Comparison of ENCODE assay signal across 21 cellular contexts in genomic region chr22:40703731-40704130, GRCh38. TPM values are rescaled to one million over a fixed set of nuclear protein-coding genes. Genes with fewer than 3 reads are reported as not detected.
DNase-seq lines count a peak whose midpoint lies in the region; ATAC-seq, FAIRE-seq and TF ChIP-seq lines count a peak whose summit lies in the region.
"Had no signal": no experiment of that assay in that cellular context is flagged by ENCODE, and none has a peak within 500 bp of the region (broad histone marks: within the 10 kb centered on the region; RNA-seq: fewer than 3 reads in every experiment).

No MANE protein-coding gene starts in this region.

- intact Hi-C loops in A673 (cut with micrococcal nuclease; ENCODE audit: unreplicated experiment), result no loop called here
- intact Hi-C loops in sciatic nerve (cut with DNase I), result no loop called here
- intact Hi-C loops in esophagus muscularis mucosa (cut with DNase I), result no loop called here

- H3K9me3 ChIP-seq in A673 (ENCODE audit: low read depth, low read length, poor library complexity, severe bottlenecking) (no peaks in the 10 kb centered on the region), HEK293 (ENCODE audit: control insufficient read depth, insufficient read depth, low read depth, low read length) (no peaks in the 10 kb centered on the region), astrocyte (ENCODE audit: insufficient read depth, low read depth, low read length) (no peaks in the 10 kb centered on the region), esophagus muscularis mucosa (no peaks in the 10 kb centered on the region)

- FAIRE-seq in astrocyte (lab: Jason Lieb, UNC), result no peak
- FAIRE-seq: A204.1 had no signal

- H4K20me1 ChIP-seq in astrocyte (ENCODE audit: insufficient read depth, low read length), result no peaks in the 10 kb centered on the region
- H4K20me1 ChIP-seq: BLaER1 had no signal

- H3K27me3 Mint-ChIP-seq in astrocyte (ENCODE audit: low read depth, unreplicated experiment), result peaks cover 8% of the 10 kb centered on the region
- H3K27me3 Mint-ChIP-seq: CD4-positive, alpha-beta memory T cell had no signal

- H3K9ac ChIP-seq in astrocyte (ENCODE audit: low read length), result no peak overlapping the region
- H3K9ac ChIP-seq: BLaER1 had no signal

- H3K4me2 ChIP-seq in astrocyte (ENCODE audit: low read length), result no peak overlapping the region
- H3K4me2 ChIP-seq: BLaER1 had no signal

- CTCF ChIA-PET in A673 (lab: Charles Lee) (interaction anchor here (1.0 kb wide), 1 partner anchor 52 kb away, joined by 3 read pairs; no protein-coding TSS in a partner anchor), HEK293 (lab: Yijun Ruan, JAX) (interaction anchor here (0.6 to 0.7 kb wide), 2 partner anchors 9 to 39 kb away, joined by 3 read pairs; no protein-coding TSS in a partner anchor)

- H3K27ac ChIP-seq in A673 (ENCODE audit: low read depth, low read length, poor library complexity, severe bottlenecking) (peak overlapping the region; percentile 39), HEK293 (ENCODE audit: extremely low read depth, low read depth, low read length) (no peak overlapping the region), astrocyte (ENCODE audit: low read depth, low read length) (no peak overlapping the region), esophagus muscularis mucosa (replicated peaks in 1 of 4) (no peak overlapping the region)
- H3K27ac ChIP-seq: BLaER1 had no signal

- no peak for TF ChIP-seq EP300 in esophagus muscularis mucosa (IDR thresholded peaks at IDR 0.05)

- H3K36me3 ChIP-seq in A673 (ENCODE audit: insufficient read depth, low read length, poor library complexity, severe bottlenecking) (no peaks in the 10 kb centered on the region), HEK293 (ENCODE audit: control insufficient read depth in 2 of 2, insufficient read depth in 1 of 2, low read length in 2 of 2) (no peaks in the 10 kb centered on the region), astrocyte (ENCODE audit: insufficient read depth, low read length) (no peaks in the 10 kb centered on the region), esophagus muscularis mucosa (no peaks in the 10 kb centered on the region)
- H3K36me3 ChIP-seq: BLaER1 had no signal

- peaks cover 2% of the 10 kb centered on the region for H3K9me3 Mint-ChIP-seq in astrocyte (ENCODE audit: unreplicated experiment)

- ATAC-seq in sciatic nerve, result no peak
- no peak for ATAC-seq in HG02852 (IDR thresholded peaks at IDR 0.05; ENCODE audit: unreplicated experiment)

- H3K4me1 ChIP-seq in A673 (ENCODE audit: insufficient read depth, low read length, poor library complexity, severe bottlenecking), result peaks cover 9% of the 10 kb centered on the region
- H3K4me1 ChIP-seq in HEK293 (ENCODE audit: control insufficient read depth, insufficient read depth, low read length), result no peaks in the 10 kb centered on the region
- no peaks in the 10 kb centered on the region for H3K4me1 ChIP-seq in astrocyte (ENCODE audit: insufficient read depth, low read length)
- peaks cover 0 to 11% (median under 1%) of the 10 kb centered on the region in 4 donors for H3K4me1 ChIP-seq in esophagus muscularis mucosa

- H3K36me3 Mint-ChIP-seq in astrocyte (ENCODE audit: low read depth, unreplicated experiment), result peaks cover 2% of the 10 kb centered on the region
- H3K36me3 Mint-ChIP-seq: CD4-positive, alpha-beta memory T cell had no signal

- 89% methylated on average over 5 of the region's 5 CpGs for WGBS in esophagus muscularis mucosa

- POLR2A ChIA-PET in A673 (lab: Charles Lee; ENCODE audit: low non-redundant PET), result interaction anchor here (0.6 kb wide), 1 partner anchor 11 kb away, joined by 6 read pairs; no protein-coding TSS in a partner anchor
- POLR2A ChIA-PET in HEK293 (lab: Yijun Ruan, JAX), result interaction anchor here (1.2 kb wide), 1 partner anchor 10 kb away, joined by 5 read pairs; no protein-coding TSS in a partner anchor

- no peak overlapping the region for H2AFZ ChIP-seq in astrocyte (ENCODE audit: low read depth, low read length)

- no peak overlapping the region for H3K4me3 ChIP-seq in A673 (ENCODE audit: low read depth, low read length, poor library complexity, severe bottlenecking)
- no peak overlapping the region for H3K4me3 ChIP-seq in HEK293 (ENCODE audit: low read depth, low read length)
- no peak overlapping the region for H3K4me3 ChIP-seq in astrocyte (ENCODE audit: insufficient read depth, low read depth, low read length)
- no peak overlapping the region for H3K4me3 ChIP-seq in esophagus muscularis mucosa
- H3K4me3 ChIP-seq: BLaER1, K562 had no signal

- BruUV-seq in A673 (replicated peaks; lab: Mats Ljungman, UMichigan), result no TSS peak

- no peak for TF ChIP-seq POLR2A in esophagus muscularis mucosa (IDR thresholded peaks at IDR 0.05; ENCODE audit: low read depth)

- DNase-seq in A673 (ENCODE audit: low spot score) (peak; percentile 72), NCI-H446 treated with DMSO at 0.1 percent for 48 hours (lab: John Stamatoyannopoulos, UW) (peak; percentile 36), astrocyte (ENCODE audit: low read depth) (no peak), sciatic nerve (ENCODE audit: low spot score) (no peak), esophagus muscularis mucosa (ENCODE audit: extremely low spot score) (no peak)
- no peak for DNase-seq in stimulated activated CD4-positive, alpha-beta T cell treated with anti-CD3 and anti-CD28 coated beads, Interleukin-2, amount 100 ng/mL, for 24 hours
- DNase-seq: Calu3; CD4-positive, alpha-beta memory T cell; DMS79; H7; NCI-H1105; NCI-H187 treated with DMSO at 0.1 percent for 48 hours; NCI-H345; NCI-H748 treated with DMSO at 0.1 percent for 48 hours; SW 1271; T-helper 2 cell had no signal

- TF ChIP-seq CTCF in A673 (conservative IDR thresholded peaks at IDR 0.05; ENCODE audit: low read depth, low read length) (no peak), HEK293 (tag by site-specific recombination; IDR thresholded peaks at IDR 0.05) (no peak), astrocyte (IDR thresholded peaks at IDR 0.05; ENCODE audit: insufficient read depth, low read depth, low read length) (no peak), esophagus muscularis mucosa (IDR thresholded peaks at IDR 0.05) (no peak)

- H3K27me3 ChIP-seq in A673 (replicated peaks; ENCODE audit: insufficient read depth, low read depth, low read length, poor library complexity) (no peaks in the 10 kb centered on the region), astrocyte (ENCODE audit: insufficient read depth, low read length) (peaks cover 10% of the 10 kb centered on the region), esophagus muscularis mucosa (no peaks in the 10 kb centered on the region)
- H3K27me3 ChIP-seq: BLaER1 had no signal

- H3K79me2 ChIP-seq in astrocyte (ENCODE audit: insufficient read depth, low read length), result no peaks in the 10 kb centered on the region

- H3K27ac Mint-ChIP-seq in astrocyte (ENCODE audit: unreplicated experiment), result peak overlapping the region; percentile 6

- H3K4me3 Mint-ChIP-seq in astrocyte (ENCODE audit: unreplicated experiment), result no peak overlapping the region
- H3K4me3 Mint-ChIP-seq: CD4-positive, alpha-beta memory T cell had no signal

- no peaks in the 10 kb centered on the region for H3K4me1 Mint-ChIP-seq in astrocyte (ENCODE audit: low read depth, unreplicated experiment)

TF ChIP-seq in HEK293, 187 proteins besides CTCF, POLR2A, EP300 and RAD21:
- no peak for TF ChIP-seq ZNF202 (tag by site-specific recombination; IDR thresholded peaks at IDR 0.05; ENCODE audit: borderline replicate concordance)
- no peak for TF ChIP-seq HOXC10 (CRISPR knock-in tag; IDR thresholded peaks at IDR 0.05)
- 0 out of 2 replicates have a peak, but pooled peaks have one; percentile 18 for TF ChIP-seq ZIC2 (tag by site-specific recombination; IDR thresholded peaks at IDR 0.05)

RNA-seq across cellular contexts. Expression of gene MCHR1, which starts 24.4 kb away (rescaled TPM):
- not detected in 2 replicates for total RNA-seq in A673 (2021)
- 0.96 and 1.8 TPM in 2 replicates for total RNA-seq in astrocyte
- 0.76 TPM for total RNA-seq in sciatic nerve
- 1 to 10 TPM in 1 of 4 donors, under 1 TPM in 1, not detected in 2; 0.33 to 2.1 TPM for total RNA-seq in esophagus muscularis mucosa
- total RNA-seq: Calu3; CD4-positive, alpha-beta memory T cell; K562 had no signal

Comparison
In these comparisons a context has a peak if more than half of its experiments do, and no peak if none do; other contexts are left out.
1. DNase-seq: peak in A673 (single experiment) and NCI-H446 treated with DMSO at 0.1 percent for 48 hours (single experiment); none in astrocyte (single experiment), sciatic nerve (single experiment), esophagus muscularis mucosa (single experiment) and stimulated activated CD4-positive, alpha-beta T cell treated with anti-CD3 and anti-CD28 coated beads, Interleukin-2, amount 100 ng/mL, for 24 hours (0 of 2).